ENCODE assay signal across 1 cellular context in the genomic region with DNA sequence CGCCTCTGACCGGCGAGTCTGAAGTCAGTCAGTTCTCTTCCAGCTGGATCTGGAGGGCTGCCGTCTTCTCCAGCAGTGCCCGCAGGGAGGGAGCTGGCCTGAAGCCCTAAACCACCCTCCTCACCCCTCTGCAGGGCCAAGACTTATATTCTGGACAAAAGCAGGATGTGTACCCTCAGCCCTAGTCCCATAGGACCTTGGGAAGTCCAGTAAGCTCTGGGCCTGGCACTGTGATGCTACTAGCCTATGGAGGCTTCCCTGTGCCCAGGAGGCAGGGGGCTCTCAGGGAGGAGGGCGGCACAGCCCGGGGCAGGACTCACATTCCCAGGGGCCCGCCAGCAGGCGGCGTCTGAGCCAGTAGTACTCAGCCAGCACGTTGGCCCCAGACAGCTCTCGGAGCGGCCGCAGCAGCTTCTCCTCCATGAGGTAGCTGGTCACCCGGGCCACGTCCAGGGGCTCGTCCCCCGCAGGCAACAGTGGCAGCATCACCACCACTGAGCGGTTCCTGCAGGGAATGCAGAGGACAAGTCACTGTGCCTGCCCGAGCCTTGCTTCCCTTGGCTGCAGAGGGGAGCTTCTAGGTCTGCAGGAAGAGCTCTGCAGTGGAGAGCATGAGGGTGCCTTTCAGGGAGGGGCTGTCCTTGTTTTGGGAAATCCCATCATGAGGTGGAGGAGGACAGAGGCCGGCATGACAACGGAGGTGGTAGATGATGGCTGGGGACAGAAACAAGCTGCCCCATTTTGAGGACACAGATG.
TF ChIP-seq lines count a peak whose summit lies in the region.

No MANE protein-coding gene starts in this region.

TF ChIP-seq in HEK293, 187 proteins besides CTCF, POLR2A, EP300 and RAD21 (continued from another document):
- TF ChIP-seq, protein P1, sequence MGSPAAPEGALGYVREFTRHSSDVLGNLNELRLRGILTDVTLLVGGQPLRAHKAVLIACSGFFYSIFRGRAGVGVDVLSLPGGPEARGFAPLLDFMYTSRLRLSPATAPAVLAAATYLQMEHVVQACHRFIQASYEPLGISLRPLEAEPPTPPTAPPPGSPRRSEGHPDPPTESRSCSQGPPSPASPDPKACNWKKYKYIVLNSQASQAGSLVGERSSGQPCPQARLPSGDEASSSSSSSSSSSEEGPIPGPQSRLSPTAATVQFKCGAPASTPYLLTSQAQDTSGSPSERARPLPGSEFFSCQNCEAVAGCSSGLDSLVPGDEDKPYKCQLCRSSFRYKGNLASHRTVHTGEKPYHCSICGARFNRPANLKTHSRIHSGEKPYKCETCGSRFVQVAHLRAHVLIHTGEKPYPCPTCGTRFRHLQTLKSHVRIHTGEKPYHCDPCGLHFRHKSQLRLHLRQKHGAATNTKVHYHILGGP (tag by site-specific recombination; IDR thresholded peaks at IDR 0.05) = no peak
- TF ChIP-seq ZNF341 (tag by site-specific recombination; IDR thresholded peaks at IDR 0.05; ENCODE audit: low read depth) (peak; percentile 96), SP3 (tag by site-specific recombination; IDR thresholded peaks at IDR 0.05) (no peak), OVOL3 (tag by site-specific recombination; IDR thresholded peaks at IDR 0.05) (no peak), ZBTB8A (tag by site-specific recombination; IDR thresholded peaks at IDR 0.05) (peak; percentile 31; the same call in 1 of the 2 replicates), ZNF132 (tag by site-specific recombination; IDR thresholded peaks at IDR 0.05; ENCODE audit: borderline replicate concordance) (no peak), ZNF600 (tag by site-specific recombination; IDR thresholded peaks at IDR 0.05) (0 out of 2 replicates have a peak, but pooled peaks have one; percentile 21), ZNF335 (tag by site-specific recombination; conservative IDR thresholded peaks at IDR 0.05) (no peak), PRDM1 (tag by site-specific recombination; IDR thresholded peaks at IDR 0.05) (no peak), ZIC2 (tag by site-specific recombination; IDR thresholded peaks at IDR 0.05) (peak; percentile 84), ZNF530 (tag by site-specific recombination; IDR thresholded peaks at IDR 0.05; ENCODE audit: low read depth) (no peak), ZNF768 (tag by site-specific recombination; IDR thresholded peaks at IDR 0.05) (no peak), PATZ1 (tag by site-specific recombination; IDR thresholded peaks at IDR 0.05) (peak; percentile 51; the same call in 1 of the 2 replicates), ZFP41 (tag by site-specific recombination; IDR thresholded peaks at IDR 0.05; ENCODE audit: borderline replicate concordance) (no peak)
